In the genomic region with DNA sequence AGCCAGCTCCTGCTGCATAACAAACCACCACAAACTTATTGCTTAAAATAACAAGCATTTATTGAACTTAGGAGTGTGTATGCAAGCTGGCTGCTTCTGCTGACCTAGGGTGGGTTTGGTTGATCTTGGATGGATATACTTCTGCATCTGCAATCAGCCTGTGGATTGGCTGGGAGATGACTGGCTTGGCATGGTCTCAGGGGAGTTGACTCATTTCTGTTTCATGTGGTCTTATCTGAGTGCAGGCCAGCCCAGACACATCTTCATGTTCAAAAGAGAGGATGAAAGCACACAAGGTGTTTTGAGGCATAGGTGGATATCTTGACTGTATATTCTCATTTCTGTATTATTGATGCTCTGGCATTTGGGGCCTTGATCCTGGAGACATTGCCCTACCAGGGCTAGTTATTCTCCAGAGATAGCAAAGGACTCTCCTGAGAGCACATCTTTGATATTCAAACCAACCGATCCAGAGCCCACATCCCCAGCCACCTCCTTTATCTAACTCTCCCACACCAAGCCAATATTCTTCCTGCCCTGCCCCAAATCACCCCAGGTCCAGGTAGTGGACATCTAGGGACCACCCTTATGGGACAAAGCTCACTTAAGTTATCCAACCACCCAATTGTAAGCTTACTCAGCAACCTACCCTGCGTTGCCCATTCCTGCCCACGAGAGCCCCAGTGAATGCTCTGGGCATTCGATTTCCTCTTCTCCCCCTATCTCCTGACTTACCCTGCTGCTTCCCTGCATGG, we compare ENCODE assay signal across 1 cellular context.
TF ChIP-seq lines count a peak whose summit lies in the region.

No MANE protein-coding gene starts in this region.

TF ChIP-seq in SK-N-SH, 30 proteins besides CTCF, POLR2A, EP300 and RAD21 (continued from another document):
- TF ChIP-seq, protein P1, sequence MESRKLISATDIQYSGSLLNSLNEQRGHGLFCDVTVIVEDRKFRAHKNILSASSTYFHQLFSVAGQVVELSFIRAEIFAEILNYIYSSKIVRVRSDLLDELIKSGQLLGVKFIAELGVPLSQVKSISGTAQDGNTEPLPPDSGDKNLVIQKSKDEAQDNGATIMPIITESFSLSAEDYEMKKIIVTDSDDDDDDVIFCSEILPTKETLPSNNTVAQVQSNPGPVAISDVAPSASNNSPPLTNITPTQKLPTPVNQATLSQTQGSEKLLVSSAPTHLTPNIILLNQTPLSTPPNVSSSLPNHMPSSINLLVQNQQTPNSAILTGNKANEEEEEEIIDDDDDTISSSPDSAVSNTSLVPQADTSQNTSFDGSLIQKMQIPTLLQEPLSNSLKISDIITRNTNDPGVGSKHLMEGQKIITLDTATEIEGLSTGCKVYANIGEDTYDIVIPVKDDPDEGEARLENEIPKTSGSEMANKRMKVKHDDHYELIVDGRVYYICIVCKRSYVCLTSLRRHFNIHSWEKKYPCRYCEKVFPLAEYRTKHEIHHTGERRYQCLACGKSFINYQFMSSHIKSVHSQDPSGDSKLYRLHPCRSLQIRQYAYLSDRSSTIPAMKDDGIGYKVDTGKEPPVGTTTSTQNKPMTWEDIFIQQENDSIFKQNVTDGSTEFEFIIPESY (IDR thresholded peaks at IDR 0.05; ENCODE audit: borderline replicate concordance, low read depth) = no peak
- TF ChIP-seq, protein P2, sequence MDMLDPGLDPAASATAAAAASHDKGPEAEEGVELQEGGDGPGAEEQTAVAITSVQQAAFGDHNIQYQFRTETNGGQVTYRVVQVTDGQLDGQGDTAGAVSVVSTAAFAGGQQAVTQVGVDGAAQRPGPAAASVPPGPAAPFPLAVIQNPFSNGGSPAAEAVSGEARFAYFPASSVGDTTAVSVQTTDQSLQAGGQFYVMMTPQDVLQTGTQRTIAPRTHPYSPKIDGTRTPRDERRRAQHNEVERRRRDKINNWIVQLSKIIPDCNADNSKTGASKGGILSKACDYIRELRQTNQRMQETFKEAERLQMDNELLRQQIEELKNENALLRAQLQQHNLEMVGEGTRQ (IDR thresholded peaks at IDR 0.05; ENCODE audit: borderline replicate concordance, low read depth, low read length) = no peak
- TF ChIP-seq, protein P3, sequence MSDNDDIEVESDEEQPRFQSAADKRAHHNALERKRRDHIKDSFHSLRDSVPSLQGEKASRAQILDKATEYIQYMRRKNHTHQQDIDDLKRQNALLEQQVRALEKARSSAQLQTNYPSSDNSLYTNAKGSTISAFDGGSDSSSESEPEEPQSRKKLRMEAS (IDR thresholded peaks at IDR 0.05; ENCODE audit: low read depth) = no peak
- TF ChIP-seq FOSL2 (IDR thresholded peaks at IDR 0.05; ENCODE audit: borderline replicate concordance, low read depth) (no peak), RCOR1 (IDR thresholded peaks at IDR 0.05; ENCODE audit: low read length) (no peak), POLR2AphosphoS5 (IDR thresholded peaks at IDR 0.05; ENCODE audit: low read depth, low read length) (no peak), RXRA (IDR thresholded peaks at IDR 0.05; ENCODE audit: borderline replicate concordance, low read depth) (no peak), YY1 (IDR thresholded peaks at IDR 0.05; ENCODE audit: low read depth) (no peak), TEAD4 (IDR thresholded peaks at IDR 0.05; ENCODE audit: borderline replicate concordance, insufficient read depth) (no peak), TAF1 (IDR thresholded peaks at IDR 0.05; ENCODE audit: borderline replicate concordance, low read depth, low read length) (no peak), MXI1 (IDR thresholded peaks at IDR 0.05; ENCODE audit: low read depth, low read length) (no peak), EZH2phosphoT487 (IDR thresholded peaks at IDR 0.05; ENCODE audit: borderline replicate concordance, low read depth) (no peak), NRF1 (IDR thresholded peaks at IDR 0.05; ENCODE audit: low read depth, low read length) (no peak), GATA2 (CRISPR knock-in tag; IDR thresholded peaks at IDR 0.05) (no peak), FOXJ3 (CRISPR knock-in tag; IDR thresholded peaks at IDR 0.05) (no peak)
- TF ChIP-seq, protein P4, sequence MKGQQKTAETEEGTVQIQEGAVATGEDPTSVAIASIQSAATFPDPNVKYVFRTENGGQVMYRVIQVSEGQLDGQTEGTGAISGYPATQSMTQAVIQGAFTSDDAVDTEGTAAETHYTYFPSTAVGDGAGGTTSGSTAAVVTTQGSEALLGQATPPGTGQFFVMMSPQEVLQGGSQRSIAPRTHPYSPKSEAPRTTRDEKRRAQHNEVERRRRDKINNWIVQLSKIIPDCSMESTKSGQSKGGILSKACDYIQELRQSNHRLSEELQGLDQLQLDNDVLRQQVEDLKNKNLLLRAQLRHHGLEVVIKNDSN (IDR thresholded peaks at IDR 0.05; ENCODE audit: borderline replicate concordance, low read depth) = no peak
- TF ChIP-seq, protein P5, sequence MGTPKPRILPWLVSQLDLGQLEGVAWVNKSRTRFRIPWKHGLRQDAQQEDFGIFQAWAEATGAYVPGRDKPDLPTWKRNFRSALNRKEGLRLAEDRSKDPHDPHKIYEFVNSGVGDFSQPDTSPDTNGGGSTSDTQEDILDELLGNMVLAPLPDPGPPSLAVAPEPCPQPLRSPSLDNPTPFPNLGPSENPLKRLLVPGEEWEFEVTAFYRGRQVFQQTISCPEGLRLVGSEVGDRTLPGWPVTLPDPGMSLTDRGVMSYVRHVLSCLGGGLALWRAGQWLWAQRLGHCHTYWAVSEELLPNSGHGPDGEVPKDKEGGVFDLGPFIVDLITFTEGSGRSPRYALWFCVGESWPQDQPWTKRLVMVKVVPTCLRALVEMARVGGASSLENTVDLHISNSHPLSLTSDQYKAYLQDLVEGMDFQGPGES (IDR thresholded peaks at IDR 0.05; ENCODE audit: low read depth, low read length) = no peak
